22 cellular contexts compared by ENCODE assay signal in genomic region chr22:17882162-17882561, GRCh38.
"Had no signal": no experiment of that assay in that cellular context is flagged by ENCODE, and none has a peak within 500 bp of the region (broad histone marks: within the 10 kb centered on the region; RNA-seq: fewer than 3 reads in every experiment).

No MANE protein-coding gene starts in this region.

- DNase-seq: activated CD4-positive, alpha-beta T cell treated with anti-CD3 and anti-CD28 coated beads for 1 hour; activated CD4-positive, alpha-beta T cell treated with anti-CD3 and anti-CD28 coated beads, Interleukin-2, amount 50 U/mL, for 1 hour; activated CD8-positive, alpha-beta T cell treated with anti-CD3 and anti-CD28 coated beads, Interleukin-2, amount 10 ng/mL, durations not matched to agents 7 days and 5 days; adrenal gland; brain microvascular endothelial cell; effector memory CD4-positive, alpha-beta T cell; foreskin melanocyte; glutamatergic neuron; immature natural killer cell; left ventricle myocardium inferior; mammary epithelial cell; natural killer cell; stimulated activated CD4-positive, alpha-beta T cell treated with anti-CD3 and anti-CD28 coated beads, Interleukin-4, amount 100 ng/mL, for 24 hours; substantia nigra had no signal

- H3K27ac Mint-ChIP-seq: activated CD8-positive, alpha-beta T cell treated with anti-CD3 and anti-CD28 coated beads, Interleukin-2, amount 10 ng/mL, durations not matched to agents 7 days and 5 days; activated naive CD4-positive, alpha-beta T cell treated with anti-CD3 and anti-CD28 coated beads, Interleukin-2, amount 50 U/mL, for 72 hours; immature natural killer cell; mesothelial cell of epicardium; natural killer cell; progenitor cell of endocrine pancreas; stimulated activated naive CD8-positive, alpha-beta T cell treated with anti-CD3 and anti-CD28 coated beads, Interleukin-15, Interleukin-2, amounts not matched to agents 100 ng/mL and 50 ng/mL, for 24 hours had no signal

- H3K27ac ChIP-seq: adrenal gland, ascending aorta, brain microvascular endothelial cell, hepatocyte, left ventricle myocardium inferior had no signal

- H3K4me3 Mint-ChIP-seq: activated CD8-positive, alpha-beta T cell treated with anti-CD3 and anti-CD28 coated beads, Interleukin-2, amount 10 ng/mL, durations not matched to agents 7 days and 5 days; central memory CD8-positive, alpha-beta T cell; immature natural killer cell; mesothelial cell of epicardium; natural killer cell; stimulated activated naive CD8-positive, alpha-beta T cell treated with anti-CD3 and anti-CD28 coated beads, Interleukin-15, Interleukin-2, amounts not matched to agents 100 ng/mL and 50 ng/mL, for 24 hours had no signal

- H3K4me1 ChIP-seq: adrenal gland, ascending aorta had no signal

- H3K4me3 ChIP-seq: adrenal gland, ascending aorta, hepatocyte, left ventricle myocardium inferior, thyroid gland had no signal

- H3K27me3 Mint-ChIP-seq: central memory CD8-positive, alpha-beta T cell; progenitor cell of endocrine pancreas; stimulated activated naive CD8-positive, alpha-beta T cell treated with anti-CD3 and anti-CD28 coated beads, Interleukin-15, Interleukin-2, amounts not matched to agents 100 ng/mL and 50 ng/mL, for 24 hours had no signal

- ATAC-seq: activated CD8-positive, alpha-beta T cell treated with anti-CD3 and anti-CD28 coated beads, Interleukin-2, amount 10 ng/mL, durations not matched to agents 7 days and 5 days; activated naive CD4-positive, alpha-beta T cell treated with anti-CD3 and anti-CD28 coated beads, Interleukin-2, amount 50 U/mL, for 72 hours; natural killer cell had no signal

- H3K9me3 Mint-ChIP-seq: activated naive CD4-positive, alpha-beta T cell treated with anti-CD3 and anti-CD28 coated beads, Interleukin-2, amount 50 U/mL, for 72 hours; central memory CD8-positive, alpha-beta T cell; mesothelial cell of epicardium; natural killer cell; stimulated activated naive CD8-positive, alpha-beta T cell treated with anti-CD3 and anti-CD28 coated beads, Interleukin-15, Interleukin-2, amounts not matched to agents 100 ng/mL and 50 ng/mL, for 24 hours had no signal

- H3K27me3 ChIP-seq: adrenal gland, ascending aorta, brain microvascular endothelial cell, hepatocyte, thyroid gland had no signal

- H3K4me1 Mint-ChIP-seq: immature natural killer cell, natural killer cell had no signal

- H3K79me2 ChIP-seq: hepatocyte had no signal

- H3K4me2 ChIP-seq: hepatocyte had no signal

- H3K9me3 ChIP-seq: adrenal gland, ascending aorta, left ventricle myocardium inferior, thyroid gland had no signal

- H2AFZ ChIP-seq: hepatocyte had no signal

- H3K36me3 Mint-ChIP-seq: activated naive CD4-positive, alpha-beta T cell treated with anti-CD3 and anti-CD28 coated beads, Interleukin-2, amount 50 U/mL, for 72 hours; natural killer cell had no signal
